In genomic region chr7:66169616-66170015, GRCh38 we compare ENCODE assay signal across 28 cellular contexts.
"Had no signal": no experiment of that assay in that cellular context is flagged by ENCODE, and none has a peak within 500 bp of the region (broad histone marks: within the 10 kb centered on the region; RNA-seq: fewer than 3 reads in every experiment).

No MANE protein-coding gene starts in this region.

- H3K27me3 Mint-ChIP-seq: activated naive CD4-positive, alpha-beta T cell treated with anti-CD3 and anti-CD28 coated beads, Interleukin-2, amount 10 ng/mL, durations not matched to agents 7 days and 5 days; activated naive CD8-positive, alpha-beta T cell treated with anti-CD3 and anti-CD28 coated beads, Interleukin-2, amount 10 ng/mL, durations not matched to agents 7 days and 5 days; progenitor cell of endocrine pancreas; stimulated activated naive CD8-positive, alpha-beta T cell treated with anti-CD3 and anti-CD28 coated beads, Interleukin-15, Interleukin-2, amounts not matched to agents 100 ng/mL and 50 ng/mL, for 24 hours had no signal

- ATAC-seq: left colon; naive thymus-derived CD4-positive, alpha-beta T cell; stimulated activated effector memory CD8-positive, alpha-beta T cell treated with anti-CD3 and anti-CD28 coated beads, Interleukin-12 subunit alpha, Interleukin-12 subunit beta, amount 100 ng/mL, for 72 hours had no signal

- H3K4me1 ChIP-seq: gastrocnemius medialis, sigmoid colon had no signal

- H3K27me3 ChIP-seq: gastrocnemius medialis, hepatocyte, ovary, sigmoid colon, upper lobe of right lung had no signal

- H3K36me3 ChIP-seq: gastrocnemius medialis, ovary, sigmoid colon, thoracic aorta, upper lobe of right lung had no signal

- H3K4me3 ChIP-seq: gastrocnemius medialis, hepatocyte, ovary, sigmoid colon, thoracic aorta, upper lobe of right lung had no signal

- DNase-seq: activated CD4-positive, alpha-beta T cell treated with anti-CD3 and anti-CD28 coated beads for 48 hours; activated CD4-positive, alpha-beta T cell treated with anti-CD3 and anti-CD28 coated beads, Interleukin-2, amount 50 U/mL, for 48 hours; activated CD8-positive, alpha-beta memory T cell treated with anti-CD3 and anti-CD28 coated beads for 24 hours; activated gamma-delta T cell; activated naive CD4-positive, alpha-beta T cell treated with anti-CD3 and anti-CD28 coated beads, Interleukin-2, amount 10 ng/mL, durations not matched to agents 7 days and 5 days; activated naive CD8-positive, alpha-beta T cell treated with anti-CD3 and anti-CD28 coated beads, Interleukin-2, amount 10 ng/mL, durations not matched to agents 7 days and 5 days; amniotic stem cell; central memory CD4-positive, alpha-beta T cell; endodermal cell; glutamatergic neuron; left colon; midbrain; naive thymus-derived CD4-positive, alpha-beta T cell; small intestine; stimulated activated CD4-positive, alpha-beta T cell treated with anti-CD3 and anti-CD28 coated beads, Interleukin-4, amount 100 ng/mL, for 24 hours; T-helper 9 cell had no signal

- H3K4me1 Mint-ChIP-seq: activated naive CD4-positive, alpha-beta T cell treated with anti-CD3 and anti-CD28 coated beads, Interleukin-2, amount 10 ng/mL, durations not matched to agents 7 days and 5 days; activated naive CD8-positive, alpha-beta T cell treated with anti-CD3 and anti-CD28 coated beads, Interleukin-2, amount 10 ng/mL, durations not matched to agents 7 days and 5 days; endodermal cell; naive thymus-derived CD4-positive, alpha-beta T cell; stimulated activated effector memory CD8-positive, alpha-beta T cell treated with anti-CD3 and anti-CD28 coated beads, Interleukin-12 subunit alpha, Interleukin-12 subunit beta, amount 100 ng/mL, for 72 hours had no signal

- H3K4me2 ChIP-seq: hepatocyte had no signal

- H3K36me3 Mint-ChIP-seq: activated naive CD4-positive, alpha-beta T cell treated with anti-CD3 and anti-CD28 coated beads, Interleukin-2, amount 10 ng/mL, durations not matched to agents 7 days and 5 days; activated naive CD8-positive, alpha-beta T cell treated with anti-CD3 and anti-CD28 coated beads, Interleukin-2, amount 10 ng/mL, durations not matched to agents 7 days and 5 days; stimulated activated effector memory CD8-positive, alpha-beta T cell treated with anti-CD3 and anti-CD28 coated beads, Interleukin-12 subunit alpha, Interleukin-12 subunit beta, amount 100 ng/mL, for 72 hours had no signal

- H3K27ac Mint-ChIP-seq: activated naive CD4-positive, alpha-beta T cell treated with anti-CD3 and anti-CD28 coated beads, Interleukin-2, amount 10 ng/mL, durations not matched to agents 7 days and 5 days; activated naive CD8-positive, alpha-beta T cell treated with anti-CD3 and anti-CD28 coated beads, Interleukin-2, amount 10 ng/mL, durations not matched to agents 7 days and 5 days; activated T-helper 1 cell treated with anti-CD3 and anti-CD28 coated beads, Interleukin-12 subunit alpha, Interleukin-12 subunit beta, Interleukin-2, Interleukin-4 antibody, amounts not matched to agents 30 ng/mL and 10 ng/mL and 1 ng/mL, durations not matched to agents 14 hours and 24 hours and 36 hours; endodermal cell; progenitor cell of endocrine pancreas; stimulated activated effector memory CD8-positive, alpha-beta T cell treated with anti-CD3 and anti-CD28 coated beads, Interleukin-12 subunit alpha, Interleukin-12 subunit beta, amount 100 ng/mL, for 72 hours; stimulated activated naive CD8-positive, alpha-beta T cell treated with anti-CD3 and anti-CD28 coated beads, Interleukin-15, Interleukin-2, amounts not matched to agents 100 ng/mL and 50 ng/mL, for 24 hours; T-helper 1 cell treated with Interleukin-12 subunit alpha and Interleukin-12 subunit beta and Interleukin-4 antibody, amounts not matched to agents 30 μg/mL and 1 μg/mL, for 36 hours had no signal

- H3K9me3 ChIP-seq: gastrocnemius medialis, ovary, sigmoid colon, thoracic aorta, upper lobe of right lung had no signal

- H3K27ac ChIP-seq: hepatocyte, ovary, thoracic aorta, upper lobe of right lung, VCaP had no signal

- H3K9me3 Mint-ChIP-seq: activated naive CD4-positive, alpha-beta T cell treated with anti-CD3 and anti-CD28 coated beads, Interleukin-2, amount 10 ng/mL, durations not matched to agents 7 days and 5 days; activated naive CD8-positive, alpha-beta T cell treated with anti-CD3 and anti-CD28 coated beads, Interleukin-2, amount 10 ng/mL, durations not matched to agents 7 days and 5 days; activated T-helper 1 cell treated with anti-CD3 and anti-CD28 coated beads, Interleukin-12 subunit alpha, Interleukin-12 subunit beta, Interleukin-2, Interleukin-4 antibody, amounts not matched to agents 30 ng/mL and 10 ng/mL and 1 ng/mL, durations not matched to agents 14 hours and 24 hours and 36 hours; endodermal cell; stimulated activated effector memory CD8-positive, alpha-beta T cell treated with anti-CD3 and anti-CD28 coated beads, Interleukin-12 subunit alpha, Interleukin-12 subunit beta, amount 100 ng/mL, for 72 hours; T-helper 1 cell treated with Interleukin-12 subunit alpha and Interleukin-12 subunit beta and Interleukin-4 antibody, amounts not matched to agents 30 μg/mL and 1 μg/mL, for 36 hours had no signal

- H3K4me3 Mint-ChIP-seq: activated naive CD4-positive, alpha-beta T cell treated with anti-CD3 and anti-CD28 coated beads, Interleukin-2, amount 10 ng/mL, durations not matched to agents 7 days and 5 days; activated naive CD8-positive, alpha-beta T cell treated with anti-CD3 and anti-CD28 coated beads, Interleukin-2, amount 10 ng/mL, durations not matched to agents 7 days and 5 days; activated T-helper 1 cell treated with anti-CD3 and anti-CD28 coated beads, Interleukin-12 subunit alpha, Interleukin-12 subunit beta, Interleukin-2, Interleukin-4 antibody, amounts not matched to agents 30 ng/mL and 10 ng/mL and 1 ng/mL, durations not matched to agents 14 hours and 24 hours and 36 hours; endodermal cell; naive thymus-derived CD4-positive, alpha-beta T cell; stimulated activated effector memory CD8-positive, alpha-beta T cell treated with anti-CD3 and anti-CD28 coated beads, Interleukin-12 subunit alpha, Interleukin-12 subunit beta, amount 100 ng/mL, for 72 hours; stimulated activated naive CD8-positive, alpha-beta T cell treated with anti-CD3 and anti-CD28 coated beads, Interleukin-15, Interleukin-2, amounts not matched to agents 100 ng/mL and 50 ng/mL, for 24 hours; T-helper 1 cell treated with Interleukin-12 subunit alpha and Interleukin-12 subunit beta and Interleukin-4 antibody, amounts not matched to agents 30 μg/mL and 1 μg/mL, for 36 hours had no signal

- H2AFZ ChIP-seq: hepatocyte had no signal
